Comparison of ENCODE assay signal across 9 cellular contexts in the genomic region with DNA sequence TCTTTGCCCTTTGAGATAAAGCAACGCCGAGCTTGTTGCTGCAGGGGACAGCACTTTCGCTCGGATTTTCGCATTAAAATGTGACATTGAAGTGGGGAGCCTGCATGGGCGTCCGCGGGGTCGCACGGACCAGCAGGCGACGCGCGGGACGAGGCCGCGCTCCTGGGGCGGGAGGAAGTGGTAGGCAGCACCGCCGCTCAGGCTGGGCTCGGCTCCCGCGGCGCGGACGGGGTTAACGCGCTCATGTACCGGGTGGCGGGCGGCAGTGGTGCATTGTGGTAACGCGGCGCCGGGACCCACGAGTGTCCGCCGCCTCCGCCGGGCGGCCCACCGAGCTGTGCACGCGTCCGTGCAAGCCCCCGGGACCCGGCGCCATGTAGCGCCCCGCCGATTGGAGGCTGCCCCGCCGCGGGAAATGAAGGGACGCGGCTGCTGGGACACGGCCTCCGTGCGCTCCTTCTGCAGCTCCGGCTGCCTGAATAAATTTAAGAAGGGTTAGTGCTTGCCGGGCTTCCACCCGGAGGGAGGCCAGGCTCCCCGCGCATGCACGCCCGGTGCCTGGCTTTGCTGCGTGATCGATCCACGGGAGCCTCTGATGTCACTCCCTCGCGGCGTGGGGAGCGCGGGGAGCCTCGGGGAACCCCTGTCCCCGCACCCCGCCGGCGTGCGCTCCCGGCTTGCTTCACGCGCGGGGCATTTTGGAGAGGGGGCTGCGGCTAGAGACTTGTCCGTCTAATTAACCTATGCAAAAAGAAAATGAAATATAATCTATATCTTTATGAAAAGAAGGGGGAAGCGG.
DNase-seq lines count a peak whose midpoint lies in the region; ATAC-seq, FAIRE-seq and TF ChIP-seq lines count a peak whose summit lies in the region.
"Had no signal": no experiment of that assay in that cellular context is flagged by ENCODE, and none has a peak within 500 bp of the region (broad histone marks: within the 10 kb centered on the region; RNA-seq: fewer than 3 reads in every experiment).

No MANE protein-coding gene starts in this region.

- H3K27me3 Mint-ChIP-seq in natural killer cell (ENCODE audit: low read depth in 2 of 2) = peaks cover 36 to 39% of the 10 kb centered on the region in 2 donors

- no peaks in the 10 kb centered on the region for H3K79me2 ChIP-seq in smooth muscle cell (ENCODE audit: low read depth)

- no peak overlapping the region for H3K27ac Mint-ChIP-seq in natural killer cell
- H3K27ac Mint-ChIP-seq: T-helper 1 cell treated with Interleukin-12 subunit alpha and Interleukin-12 subunit beta and Interleukin-4 antibody, amounts not matched to agents 30 μg/mL and 1 μg/mL, for 36 hours had no signal

- no peaks in the 10 kb centered on the region for H3K36me3 ChIP-seq in iPS DF 6.9 (ENCODE audit: control insufficient read depth, insufficient read depth, low read length)
- H3K36me3 ChIP-seq in smooth muscle cell (ENCODE audit: low read depth) = no peaks in the 10 kb centered on the region

- no peaks in the 10 kb centered on the region for H3K4me1 Mint-ChIP-seq in natural killer cell

- ATAC-seq in HG03521 (IDR thresholded peaks at IDR 0.05; ENCODE audit: unreplicated experiment) (no peak), natural killer cell (no peak)

- no peaks in the 10 kb centered on the region for H3F3A ChIP-seq in smooth muscle cell (ENCODE audit: low read depth)

- TF ChIP-seq CTCF in astrocyte of the cerebellum (IDR thresholded peaks at IDR 0.05; ENCODE audit: low read depth, low read length, missing control alignments) (no peak), smooth muscle cell (IDR thresholded peaks at IDR 0.05; ENCODE audit: borderline replicate concordance, insufficient read depth, poor library complexity, severe bottlenecking) (no peak), natural killer cell (IDR thresholded peaks at IDR 0.05) (no peak)

- no peak overlapping the region for H2AFZ ChIP-seq in smooth muscle cell (ENCODE audit: low read depth)

- no peaks in the 10 kb centered on the region for H3K36me3 Mint-ChIP-seq in natural killer cell

- H3K4me1 ChIP-seq in iPS DF 6.9 (ENCODE audit: control insufficient read depth, insufficient read depth, low read length) (no peaks in the 10 kb centered on the region; the same call in 1 of the 2 replicates), smooth muscle cell (ENCODE audit: low read depth) (peaks cover 8% of the 10 kb centered on the region)

- DNase-seq in NCI-H1417 (lab: John Stamatoyannopoulos, UW) = peak in 2 of 3 experiments; percentile 9 to 25
- DNase-seq in NCI-H1417 treated with DMSO at 0.1 percent for 48 hours (lab: John Stamatoyannopoulos, UW) = no peak
- DNase-seq in astrocyte of the cerebellum (ENCODE audit: low read depth) = no peak
- no peak for DNase-seq in iPS DF 6.9 (ENCODE audit: low read depth, low spot score)
- DNase-seq in smooth muscle cell (lab: John Stamatoyannopoulos, UW; ENCODE audit: unreplicated experiment) = no peak
- no peak for DNase-seq in urothelium cell line (ENCODE audit: low spot score)
- DNase-seq in natural killer cell = no peak

- H3K9me3 ChIP-seq in iPS DF 6.9 (ENCODE audit: control insufficient read depth, insufficient read depth, low read length) = no peaks in the 10 kb centered on the region
- no peaks in the 10 kb centered on the region for H3K9me3 ChIP-seq in smooth muscle cell (replicated peaks; ENCODE audit: low read depth)

- in situ Hi-C loops in astrocyte of the cerebellum (cut with HindIII; ENCODE audit: low sequenced_read_pairs) = no loop called here

- peaks cover 2% of the 10 kb centered on the region; the same call in 1 of the 2 replicates for H3K27me3 ChIP-seq in iPS DF 6.9 (ENCODE audit: control insufficient read depth, insufficient read depth, low read length)
- H3K27me3 ChIP-seq in smooth muscle cell (ENCODE audit: low read depth) = peaks cover 77% of the 10 kb centered on the region

- no peaks in the 10 kb centered on the region for H4K20me1 ChIP-seq in smooth muscle cell (ENCODE audit: low read depth)

- intact Hi-C loops in natural killer cell (cut with micrococcal nuclease) = no loop called here

- H3K27ac ChIP-seq in iPS DF 6.9 (ENCODE audit: low read length) (no peak overlapping the region), smooth muscle cell (ENCODE audit: low read depth) (no peak overlapping the region)

- WGBS in iPS DF 6.9 (ENCODE audit: insufficient coverage, insufficient read length) = no CpG with 5 or more reads among the region's 87 CpGs
- WGBS in smooth muscle cell (ENCODE audit: low lambda C conversion rate) = 8% methylated on average over 74 of the region's 87 CpGs

- no peaks in the 10 kb centered on the region for H3K9me3 Mint-ChIP-seq in natural killer cell
- H3K9me3 Mint-ChIP-seq: T-helper 1 cell treated with Interleukin-12 subunit alpha and Interleukin-12 subunit beta and Interleukin-4 antibody, amounts not matched to agents 30 μg/mL and 1 μg/mL, for 36 hours had no signal

- H3K4me2 ChIP-seq in smooth muscle cell = peak overlapping the region; percentile 81

- H3K4me3 Mint-ChIP-seq in natural killer cell = no peak overlapping the region

- peak overlapping the region; percentile 38 for H3K4me3 ChIP-seq in astrocyte of the cerebellum (ENCODE audit: low read depth, low read length)
- H3K4me3 ChIP-seq in iPS DF 6.9 (ENCODE audit: low read length) = peak overlapping the region; percentile 45; the same call in 1 of the 2 replicates
- peak overlapping the region; percentile 49 for H3K4me3 ChIP-seq in smooth muscle cell

- no peak overlapping the region for H3K9ac ChIP-seq in smooth muscle cell (ENCODE audit: low read depth)

- FAIRE-seq in urothelium cell line (lab: Jason Lieb, UNC) = no peak

Comparison
In these comparisons a context has a peak if more than half of its experiments do, and no peak if none do; other contexts are left out.
1. DNase-seq: peak in NCI-H1417 (2 of 3); none in NCI-H1417 treated with DMSO at 0.1 percent for 48 hours (single experiment), astrocyte of the cerebellum (single experiment), iPS DF 6.9 (single experiment), smooth muscle cell (single experiment), urothelium cell line (single experiment) and natural killer cell (single experiment).
2. Peak in every context shown above with its lines, with median percentiles within 50 percentile points of each other: H3K4me3 ChIP-seq.